ENCODE assay signal across 8 cellular contexts in the genomic region with DNA sequence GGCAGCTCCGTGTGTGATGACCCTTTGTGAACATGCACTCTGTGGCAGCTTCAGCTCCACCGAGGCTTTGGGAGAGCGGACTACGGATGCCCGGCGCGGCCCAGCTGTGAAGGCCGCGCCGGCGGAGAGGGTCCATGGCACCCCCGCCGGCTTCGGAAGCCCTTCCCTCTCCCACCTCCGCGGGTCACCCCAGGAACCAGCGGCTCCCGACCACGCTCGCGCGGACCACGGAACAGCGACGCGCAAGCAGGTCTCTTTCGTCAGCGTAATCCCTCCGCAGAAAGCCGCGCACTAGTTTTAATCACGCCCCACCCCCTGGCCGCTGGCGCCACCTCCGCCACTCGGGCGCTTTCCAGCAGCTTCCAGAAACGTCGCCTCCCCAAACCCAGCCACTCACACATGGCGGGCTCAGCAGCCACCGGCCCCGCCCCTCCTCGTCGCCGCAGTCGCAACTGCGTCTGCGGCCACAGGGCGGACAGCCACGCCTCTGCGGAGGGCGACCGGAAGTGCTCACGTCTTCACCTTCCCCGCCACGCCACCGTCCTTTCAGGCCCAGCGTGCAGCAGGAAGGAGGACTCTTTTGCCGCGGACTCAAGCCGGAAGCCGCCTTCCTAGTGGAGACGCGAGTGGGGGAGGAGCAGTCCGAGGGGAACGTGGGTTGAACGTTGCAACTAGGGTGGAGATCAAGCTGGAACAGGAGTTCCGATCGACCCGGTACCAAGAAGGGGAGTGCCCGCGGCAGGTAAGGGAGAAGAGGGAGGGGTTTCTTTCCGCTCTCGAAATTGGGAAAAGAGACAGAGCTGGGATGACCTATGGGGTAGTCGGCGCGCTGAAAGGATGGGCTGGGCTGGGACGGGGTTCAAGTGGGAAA. TPM values are rescaled to one million over a fixed set of nuclear protein-coding genes. Genes with fewer than 3 reads are reported as not detected.
A peak's percentile ranks its signal among the peaks of the same experiment; 100 is the strongest.
DNase-seq lines count a peak whose midpoint lies in the region; ATAC-seq and TF ChIP-seq lines count a peak whose summit lies in the region.

Gene USPL1, plus strand, starts transcription at position 606 of the 871 bp plus-strand sequence. CDS start 3,221 bp downstream, outside the sequence.

- H3K27ac ChIP-seq in duodenal mucosa (ENCODE audit: low read depth, low read length) (peak within 1 kb of the TSS; percentile 99), right lobe of liver (peak within 1 kb of the TSS; percentile 100)

- WGBS in right lobe of liver (ENCODE audit: insufficient coverage, low coverage, low lambda C conversion rate, missing lambda C conversion rate): under 1% methylated on average over 47 of the region's 78 CpGs

- H3K9me3 ChIP-seq in duodenal mucosa (ENCODE audit: control insufficient read depth in 1 of 2, low read length in 2 of 2) (no peaks in the 10 kb centered on the region), right lobe of liver (no peaks in the 10 kb centered on the region)

- H3K4me3 ChIP-seq in duodenal mucosa (ENCODE audit: low read depth in 1 of 2, low read length in 2 of 2) (peak within 1 kb of the TSS; percentile 93 to 97), right lobe of liver (peak within 1 kb of the TSS; percentile 53 to 71 (median 64))

- peaks cover 5% of the 10 kb centered on the region for H3K4me1 Mint-ChIP-seq in CD14-positive monocyte

- peak within 1 kb of the TSS; percentile 99 to 100 for H3K9ac ChIP-seq in duodenal mucosa (ENCODE audit: low read depth in 1 of 2, low read length in 2 of 2)

- H3K36me3 ChIP-seq in duodenal mucosa (ENCODE audit: control insufficient read depth in 1 of 2, insufficient read depth in 2 of 2, low read length in 2 of 2) (no peaks in the 10 kb centered on the region), right lobe of liver (peaks cover 0 to 7% (median 0%) of the 10 kb centered on the region in 4 donors)

- H3K27ac Mint-ChIP-seq in CD14-positive monocyte: no peak within 1 kb of the TSS

- H3K4me1 ChIP-seq in duodenal mucosa (ENCODE audit: control insufficient read depth in 1 of 2, insufficient read depth in 2 of 2, low read length in 2 of 2) (peaks cover 27 to 30% of the 10 kb centered on the region in 2 donors), right lobe of liver (peaks cover 0 to 24% (median 0%) of the 10 kb centered on the region in 4 donors)

- H3K36me3 Mint-ChIP-seq in CD14-positive monocyte: peaks cover 11 to 15% of the 10 kb centered on the region in 2 donors

- peak; percentile 89 for ATAC-seq in GM19372 (IDR thresholded peaks at IDR 0.05; ENCODE audit: low read depth, unreplicated experiment)
- ATAC-seq in HG03558 (IDR thresholded peaks at IDR 0.05; ENCODE audit: extremely low read depth, unreplicated experiment): peak; percentile 67
- ATAC-seq in right lobe of liver: peak; percentile 86 to 93 (median 88)

- TF ChIP-seq POLR2A in right lobe of liver (IDR thresholded peaks at IDR 0.05): peak; percentile 94

- H3K27me3 ChIP-seq in duodenal mucosa (ENCODE audit: control insufficient read depth in 1 of 2, insufficient read depth in 2 of 2, low read length in 2 of 2): no peaks in the 10 kb centered on the region
- no peaks in the 10 kb centered on the region for H3K27me3 ChIP-seq in right lobe of liver

- intact Hi-C loops in CD14-positive monocyte (cut with micrococcal nuclease) (loop anchor here (2.0 to 10.0 kb wide), 7 partner anchors 40 to 773 kb away; partner anchors contain the start of genes HMGB1 (in 2 of the 2) and ALOX5AP (in 1 of the 2)), right lobe of liver (cut with DNase I) (no loop called here)

- H3K27me3 Mint-ChIP-seq in CD14-positive monocyte (ENCODE audit: low read depth in 3 of 3): no peaks in the 10 kb centered on the region

- DNase-seq in CD14-positive monocyte (ENCODE audit: low spot score) (peak; percentile 98), NCI-H748 treated with DMSO at 0.1 percent for 48 hours (lab: John Stamatoyannopoulos, UW) (peak; percentile 100), right lobe of liver (peak; percentile 99)
- peak; percentile 97 to 98 for DNase-seq in activated CD4-positive, alpha-beta T cell treated with anti-CD3 and anti-CD28 coated beads, Interleukin-2, amount 50 U/mL, for 4 hours
- DNase-seq in stimulated activated CD4-positive, alpha-beta T cell treated with anti-CD3 and anti-CD28 coated beads, Interleukin-4, amount 100 ng/mL, for 4 hours: peak; percentile 98 to 99

- H3K4me3 Mint-ChIP-seq in CD14-positive monocyte: no peak within 1 kb of the TSS

- no peaks in the 10 kb centered on the region for H3K9me3 Mint-ChIP-seq in CD14-positive monocyte

- peak; percentile 19 for TF ChIP-seq CTCF in CD14-positive monocyte (IDR thresholded peaks at IDR 0.05)
- peak in 3 of 4 donors; percentile 24 to 68 (median 24) for TF ChIP-seq CTCF in right lobe of liver (IDR thresholded peaks at IDR 0.05)

RNA-seq across cellular contexts. Expression of gene USPL1, which starts in this region (rescaled TPM):
- 1 to 10 TPM; 3.9 to 5.5 TPM for polyA plus RNA-seq in CD14-positive monocyte
- total RNA-seq in right lobe of liver: 10 to 100 TPM in 1 of 6 experiments, 1 to 10 TPM in 5; 5.6 to 11.2 (median 8.4) TPM

Comparison
In these comparisons a context has a peak if more than half of its experiments do, and no peak if none do; other contexts are left out.
1. Peak in every context shown above with its lines: DNase-seq, ATAC-seq, H3K4me3 ChIP-seq and H3K27ac ChIP-seq.
2. intact Hi-C loops: an anchor here in CD14-positive monocyte (2.0 to 10.0 kb wide); none called in right lobe of liver.